10 cellular contexts compared by ENCODE assay signal in genomic region chr2:190342601-190343000, GRCh38. TPM values are rescaled to one million over a fixed set of nuclear protein-coding genes. Genes with fewer than 3 reads are reported as not detected.
DNase-seq lines count a peak whose midpoint lies in the region; ATAC-seq, FAIRE-seq and TF ChIP-seq lines count a peak whose summit lies in the region.
"Had no signal": no experiment of that assay in that cellular context is flagged by ENCODE, and none has a peak within 500 bp of the region (broad histone marks: within the 10 kb centered on the region; RNA-seq: fewer than 3 reads in every experiment).

No MANE protein-coding gene starts in this region.

- H4K20me1 ChIP-seq in K562 (replicated peaks; ENCODE audit: control insufficient read depth, insufficient read depth, low read length), result no peaks in the 10 kb centered on the region

- H3K9me1 ChIP-seq in K562 (ENCODE audit: control insufficient read depth, insufficient read depth, low read length), result no peaks in the 10 kb centered on the region

- intact Hi-C loops in K562 (cut with micrococcal nuclease), result no loop called here
- intact Hi-C loops in testis (cut with DNase I; ENCODE audit: low total_unique reads), result no loop called here

- no peak overlapping the region for H3K4me3 Mint-ChIP-seq in activated T-cell treated with anti-CD3 and anti-CD28 coated beads, Interleukin-2, amount 50 U/mL, for 24 hours

- peaks cover 17% of the 10 kb centered on the region for H3K4me1 Mint-ChIP-seq in activated T-cell treated with anti-CD3 and anti-CD28 coated beads, Interleukin-2, amount 50 U/mL, for 24 hours (ENCODE audit: low read depth)

- H3K4me2 ChIP-seq in K562 (ENCODE audit: insufficient read depth, low read length), result no peak overlapping the region

- FAIRE-seq in K562 (lab: Jason Lieb, UNC), result no peak

- no peaks in the 10 kb centered on the region for H3K36me3 Mint-ChIP-seq in activated T-cell treated with anti-CD3 and anti-CD28 coated beads, Interleukin-2, amount 50 U/mL, for 24 hours (ENCODE audit: low read depth)

- no peak for TF ChIP-seq EP300 in K562 (IDR thresholded peaks at IDR 0.05; ENCODE audit: low read length)

- no peaks in the 10 kb centered on the region for H3K9me3 Mint-ChIP-seq in activated T-cell treated with anti-CD3 and anti-CD28 coated beads, Interleukin-2, amount 50 U/mL, for 24 hours

- TF ChIP-seq CTCF in K562 (IDR thresholded peaks at IDR 0.05 in 2 of 3, conservative IDR thresholded peaks at IDR 0.05 in 1 of 3; ENCODE audit: insufficient read depth in 2 of 3, low read depth in 1 of 3, low read length in 3 of 3), result no peak
- TF ChIP-seq CTCF in testis (IDR thresholded peaks at IDR 0.05), result no peak

- H3K27me3 ChIP-seq in K562 (ENCODE audit: control insufficient read depth in 2 of 2, insufficient read depth in 2 of 2, low read length in 2 of 2) (no peaks in the 10 kb centered on the region), muscle layer of duodenum (ENCODE audit: low read depth, low read length) (no peaks in the 10 kb centered on the region), testis (no peaks in the 10 kb centered on the region)

- POLR2A ChIA-PET in K562 (lab: Yijun Ruan, JAX), result interaction anchor here (0.7 kb wide), 1 partner anchor 76 kb away, joined by 3 read pairs; no protein-coding TSS in a partner anchor

- H3K9me3 ChIP-seq in K562 (replicated peaks; ENCODE audit: control insufficient read depth, insufficient read depth, low read depth, low read length), result no peaks in the 10 kb centered on the region
- H3K9me3 ChIP-seq in muscle layer of duodenum (ENCODE audit: control insufficient read depth in 1 of 2, low read length in 2 of 2), result no peaks in the 10 kb centered on the region
- no peaks in the 10 kb centered on the region for H3K9me3 ChIP-seq in testis

- no peak overlapping the region; a peak in 1 of 4 replicates for H3K9ac ChIP-seq in K562 (ENCODE audit: insufficient read depth in 1 of 2, low read depth in 2 of 2, low read length in 2 of 2)

- ATAC-seq in K562, result no peak

- H3K79me2 ChIP-seq in K562 (ENCODE audit: control insufficient read depth, insufficient read depth, low read length), result no peaks in the 10 kb centered on the region; the same call in 2 of the 3 replicates

- TF ChIP-seq POLR2A in K562 (conservative IDR thresholded peaks at IDR 0.05) (no peak), testis (IDR thresholded peaks at IDR 0.05) (no peak)

- peak overlapping the region; percentile 37 for H3K27ac Mint-ChIP-seq in activated T-cell treated with anti-CD3 and anti-CD28 coated beads, Interleukin-2, amount 50 U/mL, for 24 hours

- H3K27me3 Mint-ChIP-seq in activated T-cell treated with anti-CD3 and anti-CD28 coated beads, Interleukin-2, amount 50 U/mL, for 24 hours, result no peaks in the 10 kb centered on the region

- no peaks in the 10 kb centered on the region for H3K36me3 ChIP-seq in K562 (ENCODE audit: control insufficient read depth, insufficient read depth, low read length)
- H3K36me3 ChIP-seq in muscle layer of duodenum (ENCODE audit: control insufficient read depth in 1 of 2, insufficient read depth in 2 of 2, low read length in 2 of 2), result no peaks in the 10 kb centered on the region
- H3K36me3 ChIP-seq in testis (ENCODE audit: low read depth, missing control alignments), result no peaks in the 10 kb centered on the region

- CTCF ChIA-PET in K562 (lab: Yijun Ruan, JAX; ENCODE audit: low intra/inter-chr PET ratio), result no interaction called here

- H2AFZ ChIP-seq in K562 (ENCODE audit: low read depth, low read length), result 0 out of 2 replicates have a peak overlapping the region, but pooled peaks have one; percentile 39

- H3K27ac ChIP-seq in K562 (ENCODE audit: extremely low read depth, low read depth, low read length) (no peak overlapping the region), muscle layer of duodenum (ENCODE audit: low read length) (peak overlapping the region; percentile 83), testis (peak overlapping the region in 1 of 2 donors; percentile 92)

- no TSS peak for BruUV-seq in K562 (replicated peaks; lab: Mats Ljungman, UMichigan)

- 83% methylated on average over 5 of the region's 5 CpGs for WGBS in K562 (ENCODE audit: insufficient coverage, low coverage, missing lambda C conversion rate)
- 48 to 51% methylated on average over 5 of the region's 5 CpGs for WGBS in testis, 2 donors

- in situ Hi-C loops in K562 (cut with MboI), result no loop called here

- TF ChIP-seq RAD21 in K562 (CRISPR knock-in tag; conservative IDR thresholded peaks at IDR 0.05 in 1 of 2, IDR thresholded peaks at IDR 0.05 in 1 of 2), result no peak

- DNase-seq in activated T-cell treated with anti-CD3 and anti-CD28 coated beads, Interleukin-2, amount 50 U/mL, for 24 hours, result no peak
- no peak for DNase-seq in activated T-cell treated with anti-CD3 and anti-CD28 coated beads, Interleukin-2, amount 50 U/mL, for 1 hour
- DNase-seq in K562 (ENCODE audit: extremely low read depth in 1 of 4, low spot score in 3 of 4) (no peak), testis (no peak), NCI-H1694 (lab: John Stamatoyannopoulos, UW) (no peak), midbrain (lab: John Stamatoyannopoulos, UW) (no peak), NCI-H748 (lab: John Stamatoyannopoulos, UW; ENCODE audit: unreplicated experiment) (no peak)
- DNase-seq: KG1, NCI-H524 treated with DMSO at 0.1 percent for 48 hours had no signal

- no peak overlapping the region for H3K4me3 ChIP-seq in K562
- H3K4me3 ChIP-seq in muscle layer of duodenum (ENCODE audit: low read depth in 1 of 2, low read length in 2 of 2), result no peak overlapping the region
- peak overlapping the region; percentile 70 to 84 for H3K4me3 ChIP-seq in testis

- H3K4me1 ChIP-seq in K562 (replicated peaks in 1 of 2; ENCODE audit: control insufficient read depth in 2 of 2, insufficient read depth in 2 of 2, low read length in 2 of 2), result peaks cover 0 to 9% of the 10 kb centered on the region in 2 experiments; a peak in 4 of 5 replicates
- H3K4me1 ChIP-seq in muscle layer of duodenum (ENCODE audit: control insufficient read depth in 1 of 2, insufficient read depth in 2 of 2, low read length in 2 of 2), result peaks cover 10 to 23% of the 10 kb centered on the region in 2 donors
- peaks cover 6% of the 10 kb centered on the region for H3K4me1 ChIP-seq in testis

TF ChIP-seq in K562, 482 proteins besides CTCF, POLR2A, EP300 and RAD21 (continues in another document):
- no peak for TF ChIP-seq SFPQ (IDR thresholded peaks at IDR 0.05; ENCODE audit: low read depth, low read length)

RNA-seq across cellular contexts. Expression of gene INPP1, which starts 0.8 kb away (rescaled TPM):
- 3.1 and 5.7 TPM in 2 replicates for total RNA-seq in K562 (2011; cell fraction: chromatin; rRNA removed; ENCODE audit: low replicate concordance)
- total RNA-seq in K562 (2011; cell fraction: nucleolus; rRNA removed), result 1.5 and 2.2 TPM in 2 replicates
- total RNA-seq in K562 (2011; cell fraction: nucleoplasm; rRNA removed), result 2.9 and 4.4 TPM in 2 replicates
- 3.1 and 11.8 TPM in 2 replicates for total RNA-seq in K562 (2014; rRNA removed)
- 6.6 and 6.7 TPM in 2 replicates for total RNA-seq in K562 (2014; rRNA removed; fragmentation: Illumina TruSeq; extraction: Trizol)
- total RNA-seq in K562 (2015; rRNA removed; fragmentation: Illumina TruSeq; extraction: Trizol), result 3.3 and 4.5 TPM in 2 replicates
- 5.0 and 5.3 TPM in 2 replicates for total RNA-seq in K562 (2021)
- 2.5 and 9.9 TPM in 2 replicates for polyA plus RNA-seq in K562 (2011; rRNA removed)
- 1.6 and 4.4 TPM in 2 replicates for polyA plus RNA-seq in K562 (2011; cell fraction: cytosol; rRNA removed)
- 3.6 and 10.5 TPM in 2 replicates for polyA plus RNA-seq in K562 (2011; cell fraction: nucleus; rRNA removed)
- polyA plus RNA-seq in K562 (2012), result 3.2 and 6.0 TPM in 2 replicates
- polyA plus RNA-seq in K562 (2014; fragmentation: Illumina TruSeq; extraction: Trizol), result 6.5 and 7.7 TPM in 2 replicates
- polyA plus RNA-seq in K562 (2014; fragmentation: Nextera tagmentation; extraction: Ambion mirVana), result 1 to 10 TPM; 3.7 to 6.1 TPM
- polyA plus RNA-seq in K562 (2014; rRNA removed), result 6.3 and 7.7 TPM in 2 replicates
- 1.9 and 8.7 TPM in 2 replicates for polyA minus RNA-seq in K562 (2011; rRNA and poly(A)+ RNA removed)
- 1.6 and 3.5 TPM in 2 replicates for polyA minus RNA-seq in K562 (2011; cell fraction: cytosol; rRNA and poly(A)+ RNA removed)
- 0.67 and 2.8 TPM in 2 replicates for polyA minus RNA-seq in K562 (2011; cell fraction: nucleus; rRNA and poly(A)+ RNA removed)
- total RNA-seq in testis, result 10 to 100 TPM; 37.8 to 62.6 TPM
- 105 TPM for polyA plus RNA-seq in testis (ENCODE audit: insufficient read depth, low read depth, low replicate concordance)

RNA-seq across cellular contexts. Expression of gene HIBCH, which starts 23.0 kb away (rescaled TPM):
- total RNA-seq in K562 (2011; cell fraction: chromatin; rRNA removed; ENCODE audit: low replicate concordance), result 22.5 and 54.1 TPM in 2 replicates
- 14.1 and 19.7 TPM in 2 replicates for total RNA-seq in K562 (2011; cell fraction: nucleolus; rRNA removed)
- total RNA-seq in K562 (2011; cell fraction: nucleoplasm; rRNA removed), result 31.6 and 50.0 TPM in 2 replicates
- total RNA-seq in K562 (2014; rRNA removed) (14.9 and 17.0 TPM in 2 replicates), K562 (2014; rRNA removed; fragmentation: Illumina TruSeq; extraction: Trizol) (31.9 and 34.5 TPM in 2 replicates), K562 (2015; rRNA removed; fragmentation: Illumina TruSeq; extraction: Trizol) (20.7 and 24.6 TPM in 2 replicates), K562 (2021) (25.9 and 28.3 TPM in 2 replicates), testis (10 to 100 TPM; 46.1 to 67.0 TPM)
- polyA plus RNA-seq in K562 (2011; rRNA removed) (21.5 and 36.3 TPM in 2 replicates), K562 (2014; fragmentation: Illumina TruSeq; extraction: Trizol) (25.4 and 25.6 TPM in 2 replicates), K562 (2014; fragmentation: Nextera tagmentation; extraction: Ambion mirVana) (10 to 100 TPM; 52.8 to 65.4 TPM), K562 (2014; rRNA removed) (24.0 and 26.1 TPM in 2 replicates), testis (ENCODE audit: insufficient read depth, low read depth, low replicate concordance) (44.1 TPM)
- polyA plus RNA-seq in K562 (2011; cell fraction: cytosol; rRNA removed), result 2.8 and 5.5 TPM in 2 replicates
- 17.5 and 21.0 TPM in 2 replicates for polyA plus RNA-seq in K562 (2011; cell fraction: nucleus; rRNA removed)
- polyA plus RNA-seq in K562 (2012), result 16.8 and 28.2 TPM in 2 replicates
- 28.5 and 33.6 TPM in 2 replicates for polyA minus RNA-seq in K562 (2011; rRNA and poly(A)+ RNA removed)
- 8.1 and 10.1 TPM in 2 replicates for polyA minus RNA-seq in K562 (2011; cell fraction: cytosol; rRNA and poly(A)+ RNA removed)
- 20.9 and 30.0 TPM in 2 replicates for polyA minus RNA-seq in K562 (2011; cell fraction: nucleus; rRNA and poly(A)+ RNA removed)

Comparison
In these comparisons a context has a peak if more than half of its experiments do, and no peak if none do; other contexts are left out.
1. H3K4me3 ChIP-seq: peak in testis (2 of 2); none in K562 (single experiment) and muscle layer of duodenum (0 of 2).